1 cellular context compared by ENCODE assay signal in genomic region chr10:49277973-49278372, GRCh38.
A peak's percentile ranks its signal among the peaks of the same experiment; 100 is the strongest.
TF ChIP-seq lines count a peak whose summit lies in the region.

No MANE protein-coding gene starts in this region.

TF ChIP-seq in K562, 482 proteins besides CTCF, POLR2A, EP300 and RAD21 (continued from another document):
- TF ChIP-seq ZBTB33 (CRISPR knock-in tag; IDR thresholded peaks at IDR 0.05) (peak; percentile 96), MTA3 (IDR thresholded peaks at IDR 0.05; ENCODE audit: borderline replicate concordance) (no peak), L3MBTL2 (IDR thresholded peaks at IDR 0.05) (peak; percentile 71), SPI1 (IDR thresholded peaks at IDR 0.05; ENCODE audit: borderline replicate concordance, low read depth, low read length) (peak; percentile 79; the same call in 1 of the 2 replicates), TCF7L2 (IDR thresholded peaks at IDR 0.05; ENCODE audit: low read depth, low read length) (no peak), E2F6 (IDR thresholded peaks at IDR 0.05; ENCODE audit: borderline replicate concordance in 1 of 2, extremely low read depth in 1 of 2, insufficient read depth in 1 of 2, insufficient read length in 1 of 2, low read depth in 1 of 2, low read length in 1 of 2, poor library complexity in 1 of 2, severe bottlenecking in 1 of 2) (peak in 1 of 2 experiments; percentile 12), YY1 (IDR thresholded peaks at IDR 0.05; ENCODE audit: borderline replicate concordance in 1 of 3, control insufficient read depth in 1 of 3, extremely low read depth in 1 of 3, insufficient read depth in 3 of 3, insufficient read length in 1 of 3, insufficient replicate concordance in 2 of 3, low read depth in 1 of 3, low read length in 2 of 3) (no peak), JUND (IDR thresholded peaks at IDR 0.05; ENCODE audit: borderline replicate concordance, low read depth, low read length) (no peak), JUND (tag; IDR thresholded peaks at IDR 0.05; ENCODE audit: borderline replicate concordance, low read depth, low read length) (no peak), ZNF217 (CRISPR knock-in tag; IDR thresholded peaks at IDR 0.05) (no peak), MXI1 (IDR thresholded peaks at IDR 0.05; ENCODE audit: low read depth, low read length) (no peak), ZNF174 (CRISPR knock-in tag; IDR thresholded peaks at IDR 0.05) (no peak), MAX (CRISPR knock-in tag; IDR thresholded peaks at IDR 0.05) (peak; percentile 29; the same call in 1 of the 2 replicates), NCOA6 (IDR thresholded peaks at IDR 0.05) (no peak), HNRNPH1 (optimal IDR thresholded peaks at IDR 0.05; ENCODE audit: low read depth, low read length) (no peak)
TF ChIP-seq in K562: peak in this region for 6.
